1 cellular context compared by ENCODE assay signal in genomic region chr5:1312993-1313833, GRCh38.
TF ChIP-seq lines count a peak whose summit lies in the region.

No MANE protein-coding gene starts in this region.

TF ChIP-seq in GM23338, 12 proteins besides CTCF, POLR2A, EP300 and RAD21 (continued from another document):
- TF ChIP-seq ZNF331 (CRISPR knock-in tag; IDR thresholded peaks at IDR 0.05; ENCODE audit: low read depth) (no peak), NANOG (IDR thresholded peaks at IDR 0.05; ENCODE audit: borderline replicate concordance) (no peak), EZH2phosphoT487 (IDR thresholded peaks at IDR 0.05; ENCODE audit: unreplicated experiment) (no peak)
